Comparison of ENCODE assay signal across 24 cellular contexts in the genomic region with DNA sequence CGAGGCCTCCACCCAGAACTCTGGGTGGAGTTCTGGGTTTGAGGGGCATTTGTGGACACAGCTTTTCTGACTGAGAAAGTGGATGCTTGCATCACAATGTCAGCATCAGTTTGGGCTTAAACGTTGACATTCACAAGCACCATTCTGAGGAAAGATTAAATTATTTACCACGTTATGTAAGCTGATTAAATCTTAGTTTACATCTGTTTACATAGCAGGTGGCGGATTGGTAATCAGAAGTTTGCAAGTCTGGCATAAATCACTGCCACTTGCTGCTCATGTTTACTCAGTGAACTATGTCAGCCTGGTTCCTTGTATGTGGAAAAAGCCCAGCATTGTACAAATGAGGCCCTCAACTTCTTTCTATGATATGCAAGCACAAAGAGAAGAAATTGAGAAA.
"Had no signal": no experiment of that assay in that cellular context is flagged by ENCODE, and none has a peak within 500 bp of the region (broad histone marks: within the 10 kb centered on the region; RNA-seq: fewer than 3 reads in every experiment).

No MANE protein-coding gene starts in this region.

- H3K4me3 Mint-ChIP-seq: endodermal cell; naive thymus-derived CD4-positive, alpha-beta T cell; nephron progenitor cell; stimulated activated naive B cell treated with anti-CD40 and anti-IgM and Interleukin-4, amounts not matched to agents 10 μg/mL and 1 μg/mL and 100 μg/mL, for 72 hours; stimulated activated naive CD8-positive, alpha-beta T cell treated with anti-CD3 and anti-CD28 coated beads, Interleukin-15, amount 100 ng/mL, for 72 hours had no signal

- DNase-seq: effector CD4-positive, alpha-beta T cell; endodermal cell; erythroblast; foreskin keratinocyte; head of caudate nucleus; kidney; left cardiac atrium; left ventricle myocardium superior; mesendoderm; naive thymus-derived CD4-positive, alpha-beta T cell; nephron progenitor cell; posterior cingulate gyrus; spleen; stimulated activated CD4-positive, alpha-beta T cell treated with anti-CD3 and anti-CD28 coated beads, Interleukin-15, amount 100 ng/mL, for 24 hours; stimulated activated CD4-positive, alpha-beta T cell treated with anti-CD3 and anti-CD28 coated beads, Interleukin-2, amount 100 ng/mL, for 24 hours; stimulated activated CD4-positive, alpha-beta T cell treated with anti-CD3 and anti-CD28 coated beads, Interleukin-4, amount 100 ng/mL, for 4 hours; stimulated activated naive B cell treated with anti-CD40 and anti-IgM and Interleukin-4, amounts not matched to agents 10 μg/mL and 1 μg/mL and 100 μg/mL, for 72 hours; stimulated activated naive CD8-positive, alpha-beta T cell treated with anti-CD3 and anti-CD28 coated beads, Interleukin-15, amount 100 ng/mL, for 72 hours; testis had no signal

- H3K4me3 ChIP-seq: coronary artery, hepatocyte, spleen, testis, tibial nerve had no signal

- ATAC-seq: foreskin keratinocyte; left cardiac atrium; left ventricle myocardium superior; naive thymus-derived CD4-positive, alpha-beta T cell; sciatic nerve; stimulated activated naive B cell treated with anti-CD40 and anti-IgM and Interleukin-4, amounts not matched to agents 10 μg/mL and 1 μg/mL and 100 μg/mL, for 72 hours; stimulated activated naive CD8-positive, alpha-beta T cell treated with anti-CD3 and anti-CD28 coated beads, Interleukin-15, amount 100 ng/mL, for 72 hours had no signal

- H3K36me3 Mint-ChIP-seq: stimulated activated naive B cell treated with anti-CD40 and anti-IgM and Interleukin-4, amounts not matched to agents 10 μg/mL and 1 μg/mL and 100 μg/mL, for 72 hours had no signal

- H3K4me1 ChIP-seq: foreskin keratinocyte, spleen, testis, tibial nerve had no signal

- H3K9me3 Mint-ChIP-seq: endodermal cell; nephron progenitor cell; stimulated activated naive B cell treated with anti-CD40 and anti-IgM and Interleukin-4, amounts not matched to agents 10 μg/mL and 1 μg/mL and 100 μg/mL, for 72 hours had no signal

- H3K27me3 Mint-ChIP-seq: stimulated activated naive CD8-positive, alpha-beta T cell treated with anti-CD3 and anti-CD28 coated beads, Interleukin-15, amount 100 ng/mL, for 72 hours had no signal

- H3K4me2 ChIP-seq: hepatocyte had no signal

- H3K27ac Mint-ChIP-seq: endodermal cell; naive thymus-derived CD4-positive, alpha-beta T cell; nephron progenitor cell; stimulated activated naive B cell treated with anti-CD40 and anti-IgM and Interleukin-4, amounts not matched to agents 10 μg/mL and 1 μg/mL and 100 μg/mL, for 72 hours; stimulated activated naive CD8-positive, alpha-beta T cell treated with anti-CD3 and anti-CD28 coated beads, Interleukin-15, amount 100 ng/mL, for 72 hours had no signal

- H2AFZ ChIP-seq: hepatocyte had no signal

- H3K9me3 ChIP-seq: spleen, testis, tibial nerve had no signal

- H3K27ac ChIP-seq: coronary artery, foreskin keratinocyte, hepatocyte, spleen, testis, tibial nerve had no signal

- FAIRE-seq: endothelial cell of umbilical vein, kidney had no signal

- H3K27me3 ChIP-seq: foreskin keratinocyte, hepatocyte, testis, tibial nerve had no signal

- H3K36me3 ChIP-seq: spleen, tibial nerve had no signal

- H3K4me1 Mint-ChIP-seq: naive thymus-derived CD4-positive, alpha-beta T cell; nephron progenitor cell; stimulated activated naive B cell treated with anti-CD40 and anti-IgM and Interleukin-4, amounts not matched to agents 10 μg/mL and 1 μg/mL and 100 μg/mL, for 72 hours; stimulated activated naive CD8-positive, alpha-beta T cell treated with anti-CD3 and anti-CD28 coated beads, Interleukin-15, amount 100 ng/mL, for 72 hours had no signal

- H3K79me2 ChIP-seq: hepatocyte had no signal
